21 cellular contexts compared by ENCODE assay signal in the genomic region with DNA sequence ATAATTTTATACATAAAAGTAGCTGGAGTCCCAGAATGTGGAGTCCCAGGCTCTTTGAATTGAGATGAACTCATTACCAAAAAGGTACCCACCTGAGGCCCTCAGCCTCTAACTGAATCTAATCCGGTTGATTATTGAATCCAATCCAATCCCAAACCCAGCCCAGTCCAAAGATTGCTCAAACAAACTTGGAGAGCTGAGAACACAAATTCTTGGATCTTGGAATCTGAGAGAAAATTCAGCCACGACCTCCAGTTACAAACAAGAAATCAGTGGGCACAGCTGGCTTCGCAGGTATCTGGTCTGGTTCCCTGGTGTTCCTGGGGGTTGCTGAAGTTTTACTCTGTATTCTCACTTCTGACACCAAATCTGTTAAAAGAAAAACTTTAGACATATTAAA. TPM values are rescaled to one million over a fixed set of nuclear protein-coding genes. Genes with fewer than 3 reads are reported as not detected.
A peak's percentile ranks its signal among the peaks of the same experiment; 100 is the strongest.
DNase-seq lines count a peak whose midpoint lies in the region; ATAC-seq, FAIRE-seq and TF ChIP-seq lines count a peak whose summit lies in the region.
"Had no signal": no experiment of that assay in that cellular context is flagged by ENCODE, and none has a peak within 500 bp of the region (broad histone marks: within the 10 kb centered on the region; RNA-seq: fewer than 3 reads in every experiment).

No MANE protein-coding gene starts in this region.

- POLR2A ChIA-PET in HepG2 (lab: Yijun Ruan, JAX): interaction anchor here (0.7 to 14.2 kb wide), 19 partner anchors 13 to 232 kb away, joined by 3 to 190 read pairs (median 5); partner anchors contain the start of genes HS1BP3 and RHOB

- peak overlapping the region; percentile 46; the same call in 1 of the 2 replicates for H3K9ac ChIP-seq in HepG2 (ENCODE audit: insufficient read depth, low read depth, low read length)
- H3K9ac ChIP-seq: SK-N-SH had no signal

- no peak for TF ChIP-seq POLR2A in heart left ventricle (IDR thresholded peaks at IDR 0.05)
- TF ChIP-seq POLR2A in HepG2 (IDR thresholded peaks at IDR 0.05; ENCODE audit: insufficient read depth in 1 of 2, low read depth in 2 of 2, low read length in 2 of 2): no peak
- TF ChIP-seq POLR2A in gastrocnemius medialis (IDR thresholded peaks at IDR 0.05): no peak
- TF ChIP-seq POLR2A in uterus (IDR thresholded peaks at IDR 0.05): no peak

- TF ChIP-seq EP300 in HepG2 (IDR thresholded peaks at IDR 0.05; ENCODE audit: low read depth in 2 of 2, low read length in 2 of 2) (no peak), HepG2 (CRISPR knock-in tag; IDR thresholded peaks at IDR 0.05; ENCODE audit: borderline replicate concordance) (no peak)

- BruUV-seq in HepG2 (replicated peaks; lab: Mats Ljungman, UMichigan): no TSS peak

- no peak overlapping the region for H3K4me3 ChIP-seq in heart right ventricle
- no peak overlapping the region for H3K4me3 ChIP-seq in heart left ventricle
- peak overlapping the region in 2 of 3 experiments; percentile 17 to 42; a peak in 1 of 6 replicates for H3K4me3 ChIP-seq in HepG2 (replicated peaks in 1 of 3; ENCODE audit: insufficient read depth in 1 of 3, low read depth in 2 of 3, low read length in 3 of 3)
- H3K4me3 ChIP-seq in gastrocnemius medialis: no peak overlapping the region
- H3K4me3 ChIP-seq in uterus: no peak overlapping the region

- H3K27me3 ChIP-seq in heart right ventricle (peaks cover 0 to 3% (median 0%) of the 10 kb centered on the region in 7 donors), heart left ventricle (no peaks in the 10 kb centered on the region), HepG2 (ENCODE audit: control insufficient read depth in 1 of 2, insufficient read depth in 2 of 2, low read length in 2 of 2) (peaks cover 1 to 7% of the 10 kb centered on the region in 2 experiments), gastrocnemius medialis (no peaks in the 10 kb centered on the region), uterus (no peaks in the 10 kb centered on the region)

- WGBS in heart right ventricle, 2 donors: 84 to 88% methylated on average over 3 of the region's 3 CpGs
- 85 to 89% (median 87%) methylated on average over 3 of the region's 3 CpGs for WGBS in heart left ventricle, 4 donors
- 3% methylated on average over 3 of the region's 3 CpGs for WGBS in HepG2 (ENCODE audit: low lambda C conversion rate)

- H3K9me3 ChIP-seq in heart right ventricle (no peaks in the 10 kb centered on the region), heart left ventricle (no peaks in the 10 kb centered on the region), HepG2 (ENCODE audit: low read length) (no peaks in the 10 kb centered on the region), gastrocnemius medialis (no peaks in the 10 kb centered on the region), uterus (no peaks in the 10 kb centered on the region)
- H3K9me3 ChIP-seq: SK-N-SH had no signal

- TF ChIP-seq CTCF in heart right ventricle (IDR thresholded peaks at IDR 0.05) (no peak), heart left ventricle (IDR thresholded peaks at IDR 0.05) (no peak), HepG2 (CRISPR knock-in tag; IDR thresholded peaks at IDR 0.05) (no peak), gastrocnemius medialis (IDR thresholded peaks at IDR 0.05 in 4 of 5, conservative IDR thresholded peaks at IDR 0.05 in 1 of 5) (no peak), uterus (IDR thresholded peaks at IDR 0.05) (no peak)

- peak overlapping the region; percentile 86 for H3K4me2 ChIP-seq in HepG2 (ENCODE audit: low read depth, low read length)
- H3K4me2 ChIP-seq: SK-N-SH had no signal

- TF ChIP-seq RAD21 in HepG2 (CRISPR knock-in tag; IDR thresholded peaks at IDR 0.05): no peak

- in situ Hi-C loops in HepG2 (cut with HindIII; ENCODE audit: extremely low pct_ligation_motif_present, low pct_unique_long_range_greater_than_20kb) (no loop called here), gastrocnemius medialis (cut with MboI; ENCODE audit: low sequenced_read_pairs in 4 of 4) (no loop called here)

- H4K20me1 ChIP-seq in HepG2 (ENCODE audit: insufficient read depth, low read length): no peaks in the 10 kb centered on the region

- ATAC-seq in heart right ventricle (no peak), heart left ventricle (no peak), HepG2 (no peak), gastrocnemius medialis (no peak), HG03469 (IDR thresholded peaks at IDR 0.05; ENCODE audit: unreplicated experiment) (no peak)
- ATAC-seq: stimulated activated effector memory CD8-positive, alpha-beta T cell treated with anti-CD3 and anti-CD28 coated beads, Interleukin-12 subunit alpha, Interleukin-12 subunit beta, amount 100 ng/mL, for 72 hours had no signal

- no peaks in the 10 kb centered on the region for H3K79me2 ChIP-seq in HepG2 (ENCODE audit: insufficient read depth, low read length)

- intact Hi-C loops in heart right ventricle (cut with DNase I): no loop called here
- intact Hi-C loops in heart left ventricle (cut with DNase I): no loop called here
- intact Hi-C loops in HepG2 (cut with micrococcal nuclease; ENCODE audit: unreplicated experiment): loop anchor here (2.0 kb wide), 1 partner anchor 20 kb away; no protein-coding TSS in a partner anchor
- intact Hi-C loops in gastrocnemius medialis (cut with DNase I; ENCODE audit: low total_unique reads): no loop called here
- intact Hi-C loops in uterus (cut with DNase I; ENCODE audit: low total_unique reads): no loop called here

- FAIRE-seq in HepG2 (lab: Jason Lieb, UNC): no peak
- FAIRE-seq in frontal cortex (lab: Jason Lieb, UNC): no peak
- FAIRE-seq: HTR-8/SVneo, RCC 7860 had no signal

- no peaks in the 10 kb centered on the region for H3K36me3 ChIP-seq in heart right ventricle
- no peaks in the 10 kb centered on the region for H3K36me3 ChIP-seq in heart left ventricle
- H3K36me3 ChIP-seq in HepG2 (replicated peaks in 1 of 2; ENCODE audit: control insufficient read depth in 1 of 2, insufficient read depth in 2 of 2, low read length in 2 of 2): no peaks in the 10 kb centered on the region
- no peaks in the 10 kb centered on the region for H3K36me3 ChIP-seq in gastrocnemius medialis
- H3K36me3 ChIP-seq in uterus: no peaks in the 10 kb centered on the region
- H3K36me3 ChIP-seq: WERI-Rb-1 had no signal

- DNase-seq in heart right ventricle (no peak), heart left ventricle (no peak), HepG2 (ENCODE audit: low spot score) (no peak), gastrocnemius medialis (no peak), uterus (no peak), frontal cortex (ENCODE audit: low spot score in 2 of 2) (no peak), OCI-M2 (lab: John Stamatoyannopoulos, UW; ENCODE audit: unreplicated experiment) (no peak)
- DNase-seq: activated CD4-positive, alpha-beta T cell treated with anti-CD3 and anti-CD28 coated beads, Interleukin-2, amount 50 U/mL, for 48 hours; activated naive CD4-positive, alpha-beta T cell treated with Interleukin-2 at 50 U/mL for 16 hours; activated T-cell treated with anti-CD3 and anti-CD28 coated beads for 4 hours; COR-L47; H9; NCI-H1092 treated with DMSO at 0.1 percent for 48 hours; NCI-H2029 treated with DMSO at 0.1 percent for 48 hours; NK-92 treated with Interleukin-12 subunit alpha and Interleukin-12 subunit beta, amount 100 ng/mL, for 24 hours; SK-N-SH had no signal

- H3K4me1 ChIP-seq in heart right ventricle: peaks cover 6 to 44% (median 23%) of the 10 kb centered on the region in 9 donors
- peaks cover 11 to 36% (median 25%) of the 10 kb centered on the region in 12 donors for H3K4me1 ChIP-seq in heart left ventricle
- peaks cover 90% of the 10 kb centered on the region for H3K4me1 ChIP-seq in HepG2 (ENCODE audit: insufficient read depth, low read length)
- H3K4me1 ChIP-seq in gastrocnemius medialis: peaks cover 24 to 26% of the 10 kb centered on the region in 2 donors
- peaks cover 3 to 9% of the 10 kb centered on the region in 2 donors for H3K4me1 ChIP-seq in uterus

- CTCF ChIA-PET in HepG2 (lab: Yijun Ruan, JAX; ENCODE audit: low intra/inter-chr PET ratio, low total read pairs): no interaction called here

- no peak overlapping the region for H2AFZ ChIP-seq in HepG2 (ENCODE audit: low read length)

- H3K27ac ChIP-seq in heart right ventricle (peak overlapping the region in 6 of 10 donors; percentile 5 to 76 (median 40)), heart left ventricle (peak overlapping the region in 5 of 12 donors; percentile 41 to 76 (median 54)), HepG2 (ENCODE audit: extremely low read length, insufficient read depth, low read length) (peak overlapping the region; percentile 61), gastrocnemius medialis (peak overlapping the region in 3 of 4 donors; percentile 25 to 62 (median 36)), uterus (peak overlapping the region; percentile 76 to 78)
- H3K27ac ChIP-seq: WERI-Rb-1 had no signal

RNA-seq across cellular contexts. Expression of gene RHOB, which starts 28.4 kb away (rescaled TPM):
- total RNA-seq in heart right ventricle (100 to 1,000 TPM; 105 to 313 (median 157) TPM), heart left ventricle (100 to 1,000 TPM; 105 to 429 (median 169) TPM), HepG2 (2016; rRNA removed; fragmentation: Illumina TruSeq; extraction: Trizol) (192 and 268 TPM in 2 replicates), gastrocnemius medialis (1,000 to 10,000 TPM in 2 of 4 donors, 100 to 1,000 TPM in 2; 696 to 1,267 (median 1,094) TPM), uterus (1,000 to 10,000 TPM in 1 of 4 donors, 100 to 1,000 TPM in 3; 242 to 1,280 (median 486) TPM), frontal cortex (300 TPM)
- polyA plus RNA-seq in heart right ventricle (100 to 1,000 TPM; 151 to 337 TPM), heart left ventricle (100 to 1,000 TPM; 136 to 238 TPM), HepG2 (2011; rRNA removed) (192 and 237 TPM in 2 replicates)
- total RNA-seq in HepG2 (2016; cell fraction: cytosol; rRNA removed; fragmentation: Illumina TruSeq; extraction: Trizol; ENCODE audit: low read depth): 40.2 and 44.0 TPM in 2 replicates
- 176 and 281 TPM in 2 replicates for total RNA-seq in HepG2 (2016; cell fraction: insoluble cytoplasmic fraction; rRNA removed; fragmentation: Illumina TruSeq; extraction: Trizol)
- 165 and 177 TPM in 2 replicates for total RNA-seq in HepG2 (2016; cell fraction: membrane; rRNA removed; fragmentation: Illumina TruSeq; extraction: Trizol)
- total RNA-seq in HepG2 (2016; cell fraction: nucleus; rRNA removed; fragmentation: Illumina TruSeq; extraction: Trizol): 193 and 207 TPM in 2 replicates
- polyA plus RNA-seq in HepG2 (2011; cell fraction: cytosol; rRNA removed): 193 and 210 TPM in 2 replicates
- 241 and 269 TPM in 2 replicates for polyA plus RNA-seq in HepG2 (2011; cell fraction: nucleus; rRNA removed)
- polyA plus RNA-seq in HepG2 (2012): 158 and 213 TPM in 2 replicates
- polyA plus RNA-seq in HepG2 (2016; cell fraction: cytosol; fragmentation: Illumina TruSeq; extraction: Trizol; ENCODE audit: low read depth): 33.6 and 36.3 TPM in 2 replicates
- polyA plus RNA-seq in HepG2 (2016; cell fraction: insoluble cytoplasmic fraction; fragmentation: Illumina TruSeq; extraction: Trizol; ENCODE audit: low read depth): 232 and 273 TPM in 2 replicates
- 112 and 122 TPM in 2 replicates for polyA plus RNA-seq in HepG2 (2016; cell fraction: membrane; fragmentation: Illumina TruSeq; extraction: Trizol; ENCODE audit: low read depth)
- 333 and 350 TPM in 2 replicates for polyA plus RNA-seq in HepG2 (2016; cell fraction: nucleus; fragmentation: Illumina TruSeq; extraction: Trizol; ENCODE audit: insufficient read depth, low read depth)
- 88.5 and 225 TPM in 2 replicates for polyA minus RNA-seq in HepG2 (2011; rRNA and poly(A)+ RNA removed; ENCODE audit: low replicate concordance)
- 132 and 167 TPM in 2 replicates for polyA minus RNA-seq in HepG2 (2011; cell fraction: cytosol; rRNA and poly(A)+ RNA removed)
- 162 and 170 TPM in 2 replicates for polyA minus RNA-seq in HepG2 (2011; cell fraction: nucleus; rRNA and poly(A)+ RNA removed)

Comparison
In these comparisons a context has a peak if more than half of its experiments do, and no peak if none do; other contexts are left out.
1. H3K4me3 ChIP-seq: peak in HepG2 (2 of 3); none in heart right ventricle (0 of 10), heart left ventricle (0 of 12), gastrocnemius medialis (0 of 4) and uterus (0 of 2).